8 cellular contexts compared by ENCODE assay signal in the genomic region with DNA sequence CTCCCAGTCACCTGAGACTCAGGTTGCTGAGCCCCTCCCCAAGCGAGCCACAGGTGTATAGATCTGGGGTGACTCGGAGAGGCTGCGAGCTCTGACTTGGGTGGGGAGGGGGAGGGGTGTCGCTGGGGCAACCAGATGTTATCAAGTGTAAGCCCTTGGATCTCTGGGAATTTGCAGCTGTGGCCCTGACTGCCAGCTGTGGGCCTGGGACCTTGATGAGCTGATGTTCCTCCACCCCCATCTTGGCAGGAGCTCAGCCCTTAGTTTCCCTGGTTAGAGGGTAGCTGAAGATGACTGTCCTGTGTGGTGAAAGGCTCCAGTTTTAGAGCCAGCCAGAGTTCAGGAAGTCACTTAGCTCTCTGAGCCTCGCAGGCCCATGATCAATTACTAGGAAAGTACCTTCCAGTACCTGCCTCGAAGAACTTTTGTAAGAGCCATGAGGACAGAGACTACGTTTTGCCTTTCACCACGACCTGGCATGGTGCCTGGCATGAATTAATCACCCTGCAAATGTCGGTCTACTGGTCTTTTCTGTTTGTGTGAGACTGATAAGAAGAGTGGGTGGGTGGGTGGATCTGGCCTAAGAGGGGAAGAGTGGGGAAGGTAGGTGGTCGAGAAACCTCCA. TPM values are rescaled to one million over a fixed set of nuclear protein-coding genes. Genes with fewer than 3 reads are reported as not detected.
A peak's percentile ranks its signal among the peaks of the same experiment; 100 is the strongest.
DNase-seq lines count a peak whose midpoint lies in the region; ATAC-seq and TF ChIP-seq lines count a peak whose summit lies in the region.

No MANE protein-coding gene starts in this region.

- no peaks in the 10 kb centered on the region for H3K9me3 Mint-ChIP-seq in activated naive CD8-positive, alpha-beta T cell (ENCODE audit: low read depth)

- peaks cover 25% of the 10 kb centered on the region for H3K4me1 Mint-ChIP-seq in activated naive CD8-positive, alpha-beta T cell (ENCODE audit: low read depth)

- no peak overlapping the region for H3K4me3 Mint-ChIP-seq in activated naive CD8-positive, alpha-beta T cell

- H3K4me1 ChIP-seq in ACC112 (ENCODE audit: control insufficient read depth, insufficient read depth, low read length, unreplicated experiment): peaks cover 26% of the 10 kb centered on the region
- peaks cover 8 to 46% of the 10 kb centered on the region in 2 donors for H3K4me1 ChIP-seq in left lung
- H3K4me1 ChIP-seq in upper lobe of left lung: peaks cover 25 to 65% (median 48%) of the 10 kb centered on the region in 4 donors

- peak; percentile 53 for DNase-seq in HCEC 1CT
- peak in 1 of 2 donors; percentile 66 for DNase-seq in left lung
- DNase-seq in upper lobe of left lung: peak in 1 of 2 donors; percentile 79
- no peak for DNase-seq in NCI-H1930 (lab: John Stamatoyannopoulos, UW)
- no peak for DNase-seq in cerebellum (ENCODE audit: low spot score)

- H3K27ac ChIP-seq in ACC112 (ENCODE audit: low read depth, low read length) (peak overlapping the region; percentile 9; the same call in 1 of the 2 replicates), left lung (peak overlapping the region; percentile 74 to 89), upper lobe of left lung (peak overlapping the region; percentile 85 to 91 (median 86))

- H3K27ac Mint-ChIP-seq in activated naive CD8-positive, alpha-beta T cell: peak overlapping the region; percentile 73

- TF ChIP-seq EP300 in upper lobe of left lung (IDR thresholded peaks at IDR 0.05): no peak

- no peak for TF ChIP-seq POLR2A in upper lobe of left lung (IDR thresholded peaks at IDR 0.05)

- no peaks in the 10 kb centered on the region for H3K27me3 Mint-ChIP-seq in activated naive CD8-positive, alpha-beta T cell

- peak; percentile 22 for ATAC-seq in left lung
- peak; percentile 3 to 7 for ATAC-seq in upper lobe of left lung (ENCODE audit: low FRiP score in 2 of 2)
- no peak for ATAC-seq in HG02970 (IDR thresholded peaks at IDR 0.05; ENCODE audit: low FRiP score, unreplicated experiment)

- TF ChIP-seq CTCF in left lung (IDR thresholded peaks at IDR 0.05) (no peak), upper lobe of left lung (IDR thresholded peaks at IDR 0.05) (no peak)

- intact Hi-C loops in left lung (cut with DNase I): no loop called here

- H2AFZ ChIP-seq in ACC112 (ENCODE audit: low read length, unreplicated experiment): no peak overlapping the region

- WGBS in upper lobe of left lung, 2 donors: 24 to 32% methylated on average over 7 to 10 of the region's 10 CpGs

- H3K36me3 ChIP-seq in ACC112 (ENCODE audit: insufficient read depth, low read length) (no peaks in the 10 kb centered on the region), left lung (peaks cover 0 to 10% of the 10 kb centered on the region in 2 donors), upper lobe of left lung (no peaks in the 10 kb centered on the region)

- no peaks in the 10 kb centered on the region for H3K9me3 ChIP-seq in left lung
- no peaks in the 10 kb centered on the region for H3K9me3 ChIP-seq in upper lobe of left lung

- no peaks in the 10 kb centered on the region for H3K27me3 ChIP-seq in ACC112 (ENCODE audit: insufficient read depth, low read length)
- no peaks in the 10 kb centered on the region for H3K27me3 ChIP-seq in left lung
- H3K27me3 ChIP-seq in upper lobe of left lung: no peaks in the 10 kb centered on the region

- H3K4me3 ChIP-seq in ACC112 (ENCODE audit: low read depth, low read length) (no peak overlapping the region), left lung (no peak overlapping the region), upper lobe of left lung (no peak overlapping the region)

- no peaks in the 10 kb centered on the region for H3K79me2 ChIP-seq in ACC112 (ENCODE audit: control insufficient read depth, insufficient read depth, low read length, unreplicated experiment)

- H3K36me3 Mint-ChIP-seq in activated naive CD8-positive, alpha-beta T cell: no peaks in the 10 kb centered on the region

RNA-seq across cellular contexts. Expression of gene YARS1, which starts 55.8 kb away (rescaled TPM):
- 100 to 1,000 TPM in 1 of 2 donors, 10 to 100 TPM in 1; 80.7 to 126 TPM for total RNA-seq in left lung
- total RNA-seq in upper lobe of left lung: 100 to 1,000 TPM in 3 of 6 donors, 10 to 100 TPM in 3; 82.1 to 110 (median 95.1) TPM
- 34.8 TPM for total RNA-seq in cerebellum

RNA-seq across cellular contexts. Expression of gene S100PBP, which starts 56.1 kb away (rescaled TPM):
- 10 to 100 TPM; 32.3 to 35.0 TPM for total RNA-seq in left lung
- total RNA-seq in upper lobe of left lung: 10 to 100 TPM; 20.8 to 85.9 (median 34.9) TPM
- 58.4 TPM for total RNA-seq in cerebellum

RNA-seq across cellular contexts. Expression of gene SYNC, which starts 58.8 kb away (rescaled TPM):
- 10 to 100 TPM; 11.9 to 19.9 TPM for total RNA-seq in left lung
- total RNA-seq in upper lobe of left lung: 10 to 100 TPM; 12.0 to 33.5 (median 25.8) TPM
- 2.4 TPM for total RNA-seq in cerebellum

Comparison
In these comparisons a context has a peak if more than half of its experiments do, and no peak if none do; other contexts are left out.
1. H3K27ac ChIP-seq: peak in every context shown above with its lines; median percentile 86 in upper lobe of left lung; 82 in left lung; 9 in ACC112.